21 cellular contexts compared by ENCODE assay signal in the genomic region with DNA sequence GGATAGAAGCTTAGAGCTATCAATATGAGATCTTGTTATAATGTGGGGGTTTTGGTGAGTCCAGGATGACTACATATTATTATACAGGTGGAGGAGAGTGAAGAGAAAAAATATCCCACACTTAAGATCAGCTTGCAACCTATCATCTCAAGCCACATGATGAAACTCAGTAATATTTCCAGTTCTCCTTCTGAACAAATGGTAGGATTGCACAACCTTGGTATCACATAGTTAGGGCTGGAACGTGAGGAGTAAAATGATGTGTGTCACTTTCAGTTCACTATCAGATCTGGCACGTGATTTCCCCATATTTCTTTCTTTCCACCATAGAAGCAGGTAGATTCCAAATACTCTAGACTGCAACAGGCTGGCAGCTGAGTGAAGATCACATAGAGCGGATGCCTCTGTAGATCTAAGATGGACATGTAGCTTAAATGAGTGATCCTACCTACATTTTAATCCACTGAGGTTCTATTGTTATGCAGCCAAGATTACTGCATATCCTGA.
"Had no signal": no experiment of that assay in that cellular context is flagged by ENCODE, and none has a peak within 500 bp of the region (broad histone marks: within the 10 kb centered on the region; RNA-seq: fewer than 3 reads in every experiment).

No MANE protein-coding gene starts in this region.

- H3K27ac ChIP-seq: prostate gland, sigmoid colon, WERI-Rb-1 had no signal

- ATAC-seq: activated CD8-positive, alpha-beta T cell treated with anti-CD3 and anti-CD28 coated beads, Interleukin-2, amount 10 ng/mL, durations not matched to agents 7 days and 5 days; activated naive CD8-positive, alpha-beta T cell treated with anti-CD3 and anti-CD28 coated beads, Interleukin-2, amount 50 U/mL, for 24 hours; left ventricle myocardium superior; stimulated activated naive CD8-positive, alpha-beta T cell treated with anti-CD3 and anti-CD28 coated beads, Interleukin-15, Interleukin-2, amounts not matched to agents 100 U/mL and 50 U/mL, for 24 hours had no signal

- H3K27me3 ChIP-seq: sigmoid colon, testis had no signal

- H3K9me3 ChIP-seq: prostate gland, sigmoid colon, testis had no signal

- H3K4me3 ChIP-seq: prostate gland, sigmoid colon, testis had no signal

- DNase-seq: activated CD4-positive, alpha-beta T cell treated with anti-CD3 and anti-CD28 coated beads for 48 hours; activated CD8-positive, alpha-beta memory T cell treated with anti-CD3 and anti-CD28 coated beads, Interleukin-2, amount 50 U/mL, for 48 hours; activated CD8-positive, alpha-beta T cell treated with anti-CD3 and anti-CD28 coated beads, Interleukin-2, amount 10 ng/mL, durations not matched to agents 7 days and 5 days; activated naive CD4-positive, alpha-beta T cell treated with Interleukin-2 at 50 U/mL for 16 hours; activated naive CD8-positive, alpha-beta T cell treated with anti-CD3 and anti-CD28 coated beads, Interleukin-2, amount 50 U/mL, for 24 hours; central memory CD4-positive, alpha-beta T cell; cortex of kidney; effector CD8-positive, alpha-beta T cell; erythroblast; foreskin melanocyte; head of caudate nucleus; left ventricle myocardium superior; occipital lobe; sigmoid colon; stimulated activated CD4-positive, alpha-beta T cell treated with anti-CD3 and anti-CD28 coated beads, Interleukin-2, amount 100 ng/mL, for 48 hours; stimulated activated CD8-positive, alpha-beta memory T cell treated with anti-CD3 and anti-CD28 coated beads, Interleukin-4, amount 100 ng/mL, for 48 hours; stimulated activated naive CD8-positive, alpha-beta T cell treated with anti-CD3 and anti-CD28 coated beads, Interleukin-15, Interleukin-2, amounts not matched to agents 100 U/mL and 50 U/mL, for 24 hours; T-helper 1 cell; testis; WERI-Rb-1 had no signal

- H3K4me1 ChIP-seq: prostate gland, sigmoid colon had no signal

- H3K36me3 ChIP-seq: prostate gland, sigmoid colon, WERI-Rb-1 had no signal
